In the genomic region with DNA sequence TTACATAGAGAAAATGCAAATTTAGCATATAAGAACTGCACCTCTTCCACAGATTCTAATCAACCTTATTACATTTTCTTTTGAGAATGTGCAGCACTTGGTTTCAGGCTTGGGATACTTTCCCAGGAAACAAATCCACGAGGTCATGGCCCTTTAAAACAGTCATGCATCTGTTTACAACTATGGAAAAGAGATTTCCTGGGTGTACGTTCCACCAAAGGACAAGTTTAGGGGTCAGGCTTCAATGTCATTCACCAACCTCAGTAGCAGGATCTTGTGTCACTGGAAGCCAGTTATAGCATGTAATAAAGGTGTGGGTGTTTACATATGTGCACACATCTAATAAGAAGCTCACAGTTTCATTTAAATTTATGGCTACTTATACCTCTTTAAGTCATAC, we compare ENCODE assay signal across 30 cellular contexts. TPM values are rescaled to one million over a fixed set of nuclear protein-coding genes. Genes with fewer than 3 reads are reported as not detected.
A peak's percentile ranks its signal among the peaks of the same experiment; 100 is the strongest.
DNase-seq lines count a peak whose midpoint lies in the region; ATAC-seq, FAIRE-seq and TF ChIP-seq lines count a peak whose summit lies in the region.
"Had no signal": no experiment of that assay in that cellular context is flagged by ENCODE, and none has a peak within 500 bp of the region (broad histone marks: within the 10 kb centered on the region; RNA-seq: fewer than 3 reads in every experiment).

No MANE protein-coding gene starts in this region.

- H3K27me3 ChIP-seq in GM23338 (ENCODE audit: insufficient read depth) (no peaks in the 10 kb centered on the region), SJSA1 (replicated peaks) (no peaks in the 10 kb centered on the region), small intestine (ENCODE audit: control insufficient read depth in 2 of 2, insufficient read depth in 2 of 2, low read length in 2 of 2) (no peaks in the 10 kb centered on the region)
- H3K27me3 ChIP-seq: adrenal gland, heart left ventricle had no signal

- DNase-seq in GM23338 (ENCODE audit: low spot score) (no peak), SJSA1 (ENCODE audit: low read depth in 1 of 2, low spot score in 2 of 2) (peak in 1 of 2 experiments; percentile 7), fibroblast of peridontal ligament (ENCODE audit: extremely low read depth) (peak; percentile 63), small intestine (peak; percentile 30), AG20443 (ENCODE audit: low spot score) (no peak), HUDEP-2 (lab: John Stamatoyannopoulos, UW; ENCODE audit: unreplicated experiment in 76 of 76) (no peak)
- DNase-seq in stimulated activated CD4-positive, alpha-beta T cell treated with anti-CD3 and anti-CD28 coated beads, Interleukin-2, amount 100 ng/mL, for 24 hours: no peak
- DNase-seq: activated CD4-positive, alpha-beta T cell treated with anti-CD3 and anti-CD28 coated beads, Interleukin-2, amount 50 U/mL, for 1 hour; activated CD8-positive, alpha-beta memory T cell treated with anti-CD3 and anti-CD28 coated beads, Interleukin-2, amount 10 ng/mL, durations not matched to agents 7 days and 5 days; activated naive CD4-positive, alpha-beta T cell treated with Interleukin-2 at 50 U/mL for 16 hours; activated T-cell treated with anti-CD3 and anti-CD28 coated beads, Interleukin-2, amount 50 U/mL, for 72 hours; adrenal gland; CD4-positive, alpha-beta memory T cell; DMS 273 treated with DMSO at 0.1 percent for 48 hours; dorsolateral prefrontal cortex; heart left ventricle; left ventricle myocardium superior; NCI-H1092 treated with DMSO at 0.1 percent for 48 hours; NCI-H187 treated with DMSO at 0.1 percent for 48 hours; NCI-H69; nephron progenitor cell; right cardiac atrium; stimulated activated naive CD4-positive, alpha-beta T cell treated with Interleukin-2 at 50 U/mL for 16 hours had no signal

- WGBS in small intestine, 3 donors: 30 to 39% (median 36%) methylated on average over 2 of the region's 2 CpGs

- H3K9me2 ChIP-seq in GM23338 (ENCODE audit: insufficient read depth): no peaks in the 10 kb centered on the region

- H3K4me3 Mint-ChIP-seq in GM23338: no peak overlapping the region
- H3K4me3 Mint-ChIP-seq: activated CD8-positive, alpha-beta memory T cell treated with anti-CD3 and anti-CD28 coated beads, Interleukin-2, amount 10 ng/mL, durations not matched to agents 7 days and 5 days; activated T-cell treated with anti-CD3 and anti-CD28 coated beads, Interleukin-2, amount 50 U/mL, for 72 hours; CD4-positive, alpha-beta memory T cell; central memory CD8-positive, alpha-beta T cell; nephron progenitor cell; WTC11 had no signal

- no peaks in the 10 kb centered on the region for H4K20me1 ChIP-seq in GM23338 (replicated peaks; ENCODE audit: insufficient read depth)

- no peaks in the 10 kb centered on the region; the same call in 2 of the 3 replicates for H3K4me1 Mint-ChIP-seq in GM23338
- H3K4me1 Mint-ChIP-seq: nephron progenitor cell, WTC11 had no signal

- no peak overlapping the region for H3K4me3 ChIP-seq in GM23338
- H3K4me3 ChIP-seq in SJSA1: no peak overlapping the region
- H3K4me3 ChIP-seq in small intestine (ENCODE audit: low read depth in 1 of 2, low read length in 2 of 2): no peak overlapping the region
- H3K4me3 ChIP-seq: adrenal gland, dorsolateral prefrontal cortex, heart left ventricle, thoracic aorta had no signal

- peaks cover 2% of the 10 kb centered on the region for H3K27me3 Mint-ChIP-seq in GM23338 (ENCODE audit: insufficient read depth, low read depth, poor library complexity)
- H3K27me3 Mint-ChIP-seq: CD4-positive, alpha-beta memory T cell; central memory CD8-positive, alpha-beta T cell had no signal

- no peak overlapping the region for H3K4me2 ChIP-seq in GM23338

- peak overlapping the region; percentile 39; the same call in 1 of the 2 replicates for H2AFZ ChIP-seq in GM23338

- H3K36me3 Mint-ChIP-seq in GM23338 (ENCODE audit: low read depth): no peaks in the 10 kb centered on the region; the same call in 2 of the 3 replicates
- H3K36me3 Mint-ChIP-seq: WTC11 had no signal

- H3K9me3 ChIP-seq in SJSA1 (replicated peaks) (no peaks in the 10 kb centered on the region), small intestine (ENCODE audit: control insufficient read depth, low read depth) (no peaks in the 10 kb centered on the region)
- H3K9me3 ChIP-seq: adrenal gland, heart left ventricle, thoracic aorta had no signal

- no peaks in the 10 kb centered on the region for H3F3A ChIP-seq in GM23338 (replicated peaks; ENCODE audit: low read depth)

- no peaks in the 10 kb centered on the region for H3K4me1 ChIP-seq in GM23338 (ENCODE audit: insufficient read depth)
- peaks cover 21% of the 10 kb centered on the region for H3K4me1 ChIP-seq in SJSA1 (replicated peaks)
- H3K4me1 ChIP-seq in small intestine (ENCODE audit: control insufficient read depth in 2 of 2, insufficient read depth in 1 of 2, low read depth in 1 of 2, low read length in 1 of 2): no peaks in the 10 kb centered on the region
- H3K4me1 ChIP-seq: adrenal gland, heart left ventricle had no signal

- no peak for TF ChIP-seq CTCF in GM23338 (conservative IDR thresholded peaks at IDR 0.05; ENCODE audit: low read depth in 2 of 2)

- no peak overlapping the region for H3K27ac Mint-ChIP-seq in GM23338
- H3K27ac Mint-ChIP-seq: activated CD8-positive, alpha-beta memory T cell treated with anti-CD3 and anti-CD28 coated beads, Interleukin-2, amount 10 ng/mL, durations not matched to agents 7 days and 5 days; activated T-cell treated with anti-CD3 and anti-CD28 coated beads, Interleukin-2, amount 50 U/mL, for 72 hours; CD4-positive, alpha-beta memory T cell; nephron progenitor cell; WTC11 had no signal

- ATAC-seq in GM23338: no peak
- ATAC-seq: activated CD8-positive, alpha-beta memory T cell treated with anti-CD3 and anti-CD28 coated beads, Interleukin-2, amount 10 ng/mL, durations not matched to agents 7 days and 5 days; activated T-cell treated with anti-CD3 and anti-CD28 coated beads, Interleukin-2, amount 50 U/mL, for 72 hours; heart left ventricle; HepG2; left ventricle myocardium superior; right cardiac atrium; WTC11 had no signal

- H3K36me3 ChIP-seq in GM23338 (ENCODE audit: insufficient read depth) (no peaks in the 10 kb centered on the region), SJSA1 (no peaks in the 10 kb centered on the region), small intestine (ENCODE audit: control insufficient read depth in 2 of 2, insufficient read depth in 2 of 2, low read length in 2 of 2) (no peaks in the 10 kb centered on the region)
- H3K36me3 ChIP-seq: adrenal gland, heart left ventricle, thoracic aorta had no signal

- H3K27ac ChIP-seq in GM23338 (ENCODE audit: low read depth) (no peak overlapping the region), SJSA1 (peak overlapping the region; percentile 23), small intestine (ENCODE audit: low read depth in 1 of 2, low read length in 1 of 2) (no peak overlapping the region)
- H3K27ac ChIP-seq: adrenal gland, dorsolateral prefrontal cortex, heart left ventricle, HL-60, thoracic aorta had no signal

- no peak for FAIRE-seq in small intestine (lab: Jason Lieb, UNC)
- FAIRE-seq: G401.6, H1, HepG2 had no signal

- H3K79me2 ChIP-seq in GM23338 (replicated peaks; ENCODE audit: insufficient read depth): no peaks in the 10 kb centered on the region

- H3K9me3 Mint-ChIP-seq in GM23338: peaks cover 5% of the 10 kb centered on the region; the same call in 2 of the 3 replicates
- H3K9me3 Mint-ChIP-seq: activated T-cell treated with anti-CD3 and anti-CD28 coated beads, Interleukin-2, amount 50 U/mL, for 72 hours; CD4-positive, alpha-beta memory T cell; central memory CD8-positive, alpha-beta T cell had no signal

TF ChIP-seq in GM23338, 12 proteins besides CTCF, POLR2A, EP300 and RAD21 (continues in another document):
- TF ChIP-seq, protein P1, sequence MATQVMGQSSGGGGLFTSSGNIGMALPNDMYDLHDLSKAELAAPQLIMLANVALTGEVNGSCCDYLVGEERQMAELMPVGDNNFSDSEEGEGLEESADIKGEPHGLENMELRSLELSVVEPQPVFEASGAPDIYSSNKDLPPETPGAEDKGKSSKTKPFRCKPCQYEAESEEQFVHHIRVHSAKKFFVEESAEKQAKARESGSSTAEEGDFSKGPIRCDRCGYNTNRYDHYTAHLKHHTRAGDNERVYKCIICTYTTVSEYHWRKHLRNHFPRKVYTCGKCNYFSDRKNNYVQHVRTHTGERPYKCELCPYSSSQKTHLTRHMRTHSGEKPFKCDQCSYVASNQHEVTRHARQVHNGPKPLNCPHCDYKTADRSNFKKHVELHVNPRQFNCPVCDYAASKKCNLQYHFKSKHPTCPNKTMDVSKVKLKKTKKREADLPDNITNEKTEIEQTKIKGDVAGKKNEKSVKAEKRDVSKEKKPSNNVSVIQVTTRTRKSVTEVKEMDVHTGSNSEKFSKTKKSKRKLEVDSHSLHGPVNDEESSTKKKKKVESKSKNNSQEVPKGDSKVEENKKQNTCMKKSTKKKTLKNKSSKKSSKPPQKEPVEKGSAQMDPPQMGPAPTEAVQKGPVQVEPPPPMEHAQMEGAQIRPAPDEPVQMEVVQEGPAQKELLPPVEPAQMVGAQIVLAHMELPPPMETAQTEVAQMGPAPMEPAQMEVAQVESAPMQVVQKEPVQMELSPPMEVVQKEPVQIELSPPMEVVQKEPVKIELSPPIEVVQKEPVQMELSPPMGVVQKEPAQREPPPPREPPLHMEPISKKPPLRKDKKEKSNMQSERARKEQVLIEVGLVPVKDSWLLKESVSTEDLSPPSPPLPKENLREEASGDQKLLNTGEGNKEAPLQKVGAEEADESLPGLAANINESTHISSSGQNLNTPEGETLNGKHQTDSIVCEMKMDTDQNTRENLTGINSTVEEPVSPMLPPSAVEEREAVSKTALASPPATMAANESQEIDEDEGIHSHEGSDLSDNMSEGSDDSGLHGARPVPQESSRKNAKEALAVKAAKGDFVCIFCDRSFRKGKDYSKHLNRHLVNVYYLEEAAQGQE (IDR thresholded peaks at IDR 0.05; ENCODE audit: unreplicated experiment): no peak
- TF ChIP-seq POLR2AphosphoS5 (IDR thresholded peaks at IDR 0.05; ENCODE audit: low read depth): no peak
- TF ChIP-seq EZH2 (IDR thresholded peaks at IDR 0.05; ENCODE audit: low read depth, unreplicated experiment): no peak

RNA-seq across cellular contexts. Expression of a gene that starts 30.7 kb away (rescaled TPM):
- total RNA-seq in GM23338 (2014; rRNA removed; shearing (Covaris generic)): 4.2 TPM in 1 of 2 replicates, not detected in the other
- polyA plus RNA-seq in GM23338 (2016; fragmentation: Nextera tagmentation; extraction: Ambion mirVana): not detected in 2 replicates
- not detected in 2 replicates for total RNA-seq in SJSA1 (2014; rRNA removed; shearing (Covaris generic))
- under 1 TPM in 2 of 3 donors, not detected in 1; 0.22 to 0.75 TPM for polyA plus RNA-seq in small intestine
- total RNA-seq: activated CD8-positive, alpha-beta memory T cell treated with anti-CD3 and anti-CD28 coated beads, Interleukin-2, amount 10 ng/mL, durations not matched to agents 7 days and 5 days; CD4-positive, alpha-beta memory T cell; H1 had no signal
- polyA plus RNA-seq: CD4-positive, alpha-beta memory T cell; H1 had no signal

RNA-seq across cellular contexts. Expression of a gene that starts 49.3 kb away (rescaled TPM):
- total RNA-seq in GM23338 (2014; rRNA removed; shearing (Covaris generic)): not detected in 2 replicates
- 0.45 TPM in 1 of 2 replicates, not detected in the other for polyA plus RNA-seq in GM23338 (2016; fragmentation: Nextera tagmentation; extraction: Ambion mirVana)
- total RNA-seq in SJSA1 (2014; rRNA removed; shearing (Covaris generic)): 0.25 and 0.79 TPM in 2 replicates
- 10 to 100 TPM in 1 of 3 donors, 1 to 10 TPM in 2; 1.3 to 13.2 (median 3.0) TPM for polyA plus RNA-seq in small intestine
- total RNA-seq: H1 had no signal
- polyA plus RNA-seq: H1 had no signal

Comparison
In these comparisons a context has a peak if more than half of its experiments do, and no peak if none do; other contexts are left out.
1. DNase-seq: peak in fibroblast of peridontal ligament (single experiment) and small intestine (single experiment); none in GM23338 (single experiment), stimulated activated CD4-positive, alpha-beta T cell treated with anti-CD3 and anti-CD28 coated beads, Interleukin-2, amount 100 ng/mL, for 24 hours (0 of 2), AG20443 (single experiment) and HUDEP-2 (0 of 76).